15 cellular contexts compared by ENCODE assay signal in the genomic region with DNA sequence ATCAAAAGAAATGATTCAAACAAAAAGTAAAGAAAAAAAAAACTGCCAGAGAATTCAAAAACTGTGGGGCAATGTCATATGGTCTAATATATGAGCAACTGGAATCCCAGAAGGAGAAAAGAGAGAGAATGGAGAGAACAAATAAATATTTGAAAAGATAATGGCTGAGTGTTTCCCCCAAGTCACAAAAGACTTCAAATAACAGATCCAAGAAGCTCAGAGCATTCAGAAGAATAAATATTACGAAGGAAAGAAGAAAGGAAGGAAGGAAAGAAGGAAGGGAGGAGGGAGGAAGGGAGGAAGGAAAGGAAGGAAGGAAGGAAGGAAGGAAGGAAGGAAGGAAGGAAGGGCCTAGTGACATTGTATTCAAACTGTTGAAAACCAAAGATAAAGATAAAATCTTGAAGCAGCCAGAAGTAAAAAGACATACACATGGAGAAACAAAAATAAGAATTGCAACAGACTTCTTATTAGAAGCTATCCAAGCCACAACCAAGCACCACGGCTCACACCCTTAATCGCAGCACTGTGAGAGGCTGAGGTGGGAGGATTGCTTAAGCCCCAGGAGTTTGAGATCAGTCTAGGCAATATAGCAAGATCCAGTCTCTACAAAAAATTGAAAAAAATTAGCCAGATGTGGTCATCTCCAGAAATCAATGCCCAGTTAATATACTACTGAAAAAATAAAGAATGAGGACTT.
DNase-seq lines count a peak whose midpoint lies in the region; ATAC-seq, FAIRE-seq and TF ChIP-seq lines count a peak whose summit lies in the region.
"Had no signal": no experiment of that assay in that cellular context is flagged by ENCODE, and none has a peak within 500 bp of the region (broad histone marks: within the 10 kb centered on the region; RNA-seq: fewer than 3 reads in every experiment).

No MANE protein-coding gene starts in this region.

- BruUV-seq in A673 (replicated peaks; lab: Mats Ljungman, UMichigan): no TSS peak
- no TSS peak for BruUV-seq in K562 (replicated peaks; lab: Mats Ljungman, UMichigan)

- H3K4me2 ChIP-seq in K562 (ENCODE audit: insufficient read depth, low read length): no peak overlapping the region

- H3K4me1 ChIP-seq in A673 (ENCODE audit: insufficient read depth, low read length, poor library complexity, severe bottlenecking) (peaks cover 28% of the 10 kb centered on the region), K562 (replicated peaks in 1 of 2; ENCODE audit: control insufficient read depth in 2 of 2, insufficient read depth in 2 of 2, low read length in 2 of 2) (no peaks in the 10 kb centered on the region; a peak in 1 of 5 replicates), HAP-1 (peaks cover 21% of the 10 kb centered on the region)
- H3K4me1 ChIP-seq: thyroid gland had no signal

- H3K9me3 ChIP-seq in A673 (ENCODE audit: low read depth, low read length, poor library complexity, severe bottlenecking): peaks cover 37% of the 10 kb centered on the region
- peaks cover 2% of the 10 kb centered on the region for H3K9me3 ChIP-seq in K562 (replicated peaks; ENCODE audit: control insufficient read depth, insufficient read depth, low read depth, low read length)
- H3K9me3 ChIP-seq in HAP-1: 0 out of 2 replicates have a peak, but pooled peaks cover 4% of the 10 kb centered on the region
- H3K9me3 ChIP-seq: thyroid gland had no signal

- no peaks in the 10 kb centered on the region for H3K9me1 ChIP-seq in K562 (ENCODE audit: control insufficient read depth, insufficient read depth, low read length)

- H3K4me1 Mint-ChIP-seq in activated CD8-positive, alpha-beta memory T cell treated with anti-CD3 and anti-CD28 coated beads, Interleukin-2, amount 10 ng/mL, durations not matched to agents 7 days and 5 days: no peaks in the 10 kb centered on the region

- in situ Hi-C loops in K562 (cut with MboI): no loop called here
- in situ Hi-C loops in HAP-1 (cut with MboI; ENCODE audit: low sequenced_read_pairs): no loop called here

- TF ChIP-seq CTCF in A673 (conservative IDR thresholded peaks at IDR 0.05; ENCODE audit: low read depth, low read length): no peak
- TF ChIP-seq CTCF in HL-60 (IDR thresholded peaks at IDR 0.05; ENCODE audit: insufficient read depth, low read length): no peak
- TF ChIP-seq CTCF in K562 (IDR thresholded peaks at IDR 0.05 in 2 of 3, conservative IDR thresholded peaks at IDR 0.05 in 1 of 3; ENCODE audit: insufficient read depth in 2 of 3, low read depth in 1 of 3, low read length in 3 of 3): no peak

- intact Hi-C loops in A673 (cut with micrococcal nuclease; ENCODE audit: unreplicated experiment): loop anchor here (2.0 to 10.0 kb wide), 6 partner anchors 15 to 335 kb away; no protein-coding TSS in a partner anchor
- intact Hi-C loops in K562 (cut with micrococcal nuclease): no loop called here

- no peak overlapping the region for H3K9ac ChIP-seq in K562 (ENCODE audit: insufficient read depth in 1 of 2, low read depth in 2 of 2, low read length in 2 of 2)

- H3K27me3 ChIP-seq in A673 (replicated peaks; ENCODE audit: insufficient read depth, low read depth, low read length, poor library complexity) (no peaks in the 10 kb centered on the region), HL-60 (ENCODE audit: insufficient read depth, poor library complexity, severe bottlenecking) (no peaks in the 10 kb centered on the region), K562 (ENCODE audit: control insufficient read depth in 2 of 2, insufficient read depth in 2 of 2, low read length in 2 of 2) (no peaks in the 10 kb centered on the region), HAP-1 (ENCODE audit: low read depth) (no peaks in the 10 kb centered on the region)
- H3K27me3 ChIP-seq: thyroid gland had no signal

- H2AFZ ChIP-seq in K562 (ENCODE audit: low read depth, low read length): peak overlapping the region; percentile 35; the same call in 1 of the 2 replicates

- no peaks in the 10 kb centered on the region for H3K27me3 Mint-ChIP-seq in activated CD8-positive, alpha-beta memory T cell treated with anti-CD3 and anti-CD28 coated beads, Interleukin-2, amount 10 ng/mL, durations not matched to agents 7 days and 5 days

- H3K4me3 ChIP-seq in A673 (ENCODE audit: low read depth, low read length, poor library complexity, severe bottlenecking) (peak overlapping the region; percentile 11), HL-60 (replicated peaks; ENCODE audit: insufficient read depth, low read length) (no peak overlapping the region), K562 (no peak overlapping the region), HAP-1 (no peak overlapping the region)
- H3K4me3 ChIP-seq: thyroid gland had no signal

- H3K4me3 Mint-ChIP-seq in activated CD8-positive, alpha-beta memory T cell treated with anti-CD3 and anti-CD28 coated beads, Interleukin-2, amount 10 ng/mL, durations not matched to agents 7 days and 5 days: no peak overlapping the region
- H3K4me3 Mint-ChIP-seq: activated CD8-positive, alpha-beta T cell treated with anti-CD3 and anti-CD28 coated beads, Interleukin-2, amount 10 ng/mL, durations not matched to agents 7 days and 5 days had no signal

- ATAC-seq in K562: peak; percentile 82
- no peak for ATAC-seq in activated CD8-positive, alpha-beta memory T cell treated with anti-CD3 and anti-CD28 coated beads, Interleukin-2, amount 10 ng/mL, durations not matched to agents 7 days and 5 days
- no peak for ATAC-seq in HG02840 (IDR thresholded peaks at IDR 0.05; ENCODE audit: low FRiP score, unreplicated experiment)
- ATAC-seq: activated CD8-positive, alpha-beta T cell treated with anti-CD3 and anti-CD28 coated beads, Interleukin-2, amount 10 ng/mL, durations not matched to agents 7 days and 5 days; esophagus mucosa had no signal

- H3K27ac ChIP-seq in A673 (ENCODE audit: low read depth, low read length, poor library complexity, severe bottlenecking) (peak overlapping the region; percentile 93), HL-60 (replicated peaks) (no peak overlapping the region), K562 (ENCODE audit: extremely low read depth, low read depth, low read length) (no peak overlapping the region)
- H3K27ac ChIP-seq: thyroid gland, WERI-Rb-1 had no signal

- TF ChIP-seq EP300 in K562 (IDR thresholded peaks at IDR 0.05; ENCODE audit: low read length): no peak

- no peak for TF ChIP-seq POLR2A in K562 (conservative IDR thresholded peaks at IDR 0.05)

- POLR2A ChIA-PET in A673 (lab: Charles Lee; ENCODE audit: low non-redundant PET) (interaction anchor here (0.6 to 1.3 kb wide), 6 partner anchors 15 to 1149 kb away, joined by 3 to 27 read pairs (median 7); no protein-coding TSS in a partner anchor), K562 (lab: Yijun Ruan, JAX) (no interaction called here)

- H3K36me3 ChIP-seq in A673 (ENCODE audit: insufficient read depth, low read length, poor library complexity, severe bottlenecking): no peaks in the 10 kb centered on the region
- H3K36me3 ChIP-seq in K562 (ENCODE audit: control insufficient read depth, insufficient read depth, low read length): no peaks in the 10 kb centered on the region
- H3K36me3 ChIP-seq in HAP-1 (replicated peaks): no peaks in the 10 kb centered on the region
- H3K36me3 ChIP-seq: thyroid gland, WERI-Rb-1 had no signal

- 7% methylated on average over 3 of the region's 3 CpGs for WGBS in K562 (ENCODE audit: insufficient coverage, low coverage, missing lambda C conversion rate)

- H3K9me3 Mint-ChIP-seq in activated CD8-positive, alpha-beta memory T cell treated with anti-CD3 and anti-CD28 coated beads, Interleukin-2, amount 10 ng/mL, durations not matched to agents 7 days and 5 days (ENCODE audit: low read depth): no peaks in the 10 kb centered on the region

- TF ChIP-seq RAD21 in K562 (CRISPR knock-in tag; conservative IDR thresholded peaks at IDR 0.05 in 1 of 2, IDR thresholded peaks at IDR 0.05 in 1 of 2): no peak

- DNase-seq in A673 (ENCODE audit: low spot score) (peak; percentile 95), HL-60 (ENCODE audit: low read depth in 1 of 2, low spot score in 1 of 2) (peak; percentile 30 to 45), K562 (ENCODE audit: extremely low read depth in 1 of 4, low spot score in 3 of 4) (peak in 1 of 4 experiments; percentile 26), iris pigment epithelial cell (ENCODE audit: low read depth) (peak; percentile 85), HAP-1 (ENCODE audit: low spot score in 2 of 2) (no peak)
- no peak for DNase-seq in activated CD8-positive, alpha-beta memory T cell treated with anti-CD3 and anti-CD28 coated beads, Interleukin-2, amount 10 ng/mL, durations not matched to agents 7 days and 5 days
- DNase-seq in activated CD8-positive, alpha-beta memory T cell treated with anti-CD3 and anti-CD28 coated beads, Interleukin-2, amount 50 U/mL, for 48 hours: no peak
- DNase-seq: activated CD8-positive, alpha-beta T cell treated with anti-CD3 and anti-CD28 coated beads, Interleukin-2, amount 10 ng/mL, durations not matched to agents 7 days and 5 days; stimulated activated CD4-positive, alpha-beta T cell treated with anti-CD3 and anti-CD28 coated beads, Interleukin-4, amount 100 ng/mL, for 1 hour; thyroid gland; WERI-Rb-1 had no signal

- CTCF ChIA-PET in A673 (lab: Charles Lee) (interaction anchor here (0.7 to 1.3 kb wide), 3 partner anchors 16 to 258 kb away, joined by 3 to 14 read pairs (median 3); no protein-coding TSS in a partner anchor), K562 (lab: Yijun Ruan, JAX; ENCODE audit: low intra/inter-chr PET ratio) (no interaction called here)
- CTCF ChIA-PET in activated CD8-positive, alpha-beta memory T cell treated with anti-CD3 and anti-CD28 coated beads, Interleukin-2, amount 10 ng/mL, durations not matched to agents 7 days and 5 days (lab: Charles Lee): no interaction called here

- no peaks in the 10 kb centered on the region for H3K79me2 ChIP-seq in K562 (ENCODE audit: control insufficient read depth, insufficient read depth, low read length)

- FAIRE-seq in K562 (lab: Jason Lieb, UNC): peak; percentile 79
- FAIRE-seq: D721Med, HTR-8/SVneo had no signal

- H4K20me1 ChIP-seq in K562 (replicated peaks; ENCODE audit: control insufficient read depth, insufficient read depth, low read length): no peaks in the 10 kb centered on the region

- no peaks in the 10 kb centered on the region for H3K36me3 Mint-ChIP-seq in activated CD8-positive, alpha-beta memory T cell treated with anti-CD3 and anti-CD28 coated beads, Interleukin-2, amount 10 ng/mL, durations not matched to agents 7 days and 5 days

- H3K27ac Mint-ChIP-seq in activated CD8-positive, alpha-beta memory T cell treated with anti-CD3 and anti-CD28 coated beads, Interleukin-2, amount 10 ng/mL, durations not matched to agents 7 days and 5 days: no peak overlapping the region
- H3K27ac Mint-ChIP-seq: activated CD8-positive, alpha-beta T cell treated with anti-CD3 and anti-CD28 coated beads, Interleukin-2, amount 10 ng/mL, durations not matched to agents 7 days and 5 days had no signal

TF ChIP-seq in K562, 482 proteins besides CTCF, POLR2A, EP300 and RAD21 (continues in another document):
- TF ChIP-seq ZNF830 (CRISPR knock-in tag; IDR thresholded peaks at IDR 0.05) (no peak), FOXK2 (conservative IDR thresholded peaks at IDR 0.05 in 1 of 2, IDR thresholded peaks at IDR 0.05 in 1 of 2; ENCODE audit: low read depth in 2 of 2) (no peak)

Comparison
In these comparisons a context has a peak if more than half of its experiments do, and no peak if none do; other contexts are left out.
1. DNase-seq: peak in A673 (single experiment), HL-60 (2 of 2) and iris pigment epithelial cell (single experiment); none in HAP-1 (0 of 2), activated CD8-positive, alpha-beta memory T cell treated with anti-CD3 and anti-CD28 coated beads, Interleukin-2, amount 10 ng/mL, durations not matched to agents 7 days and 5 days (single experiment) and activated CD8-positive, alpha-beta memory T cell treated with anti-CD3 and anti-CD28 coated beads, Interleukin-2, amount 50 U/mL, for 48 hours (single experiment).